Comparison of ENCODE assay signal across 8 cellular contexts in genomic region chr21:25428537-25428936, GRCh38.
DNase-seq lines count a peak whose midpoint lies in the region; ATAC-seq lines count a peak whose summit lies in the region.
"Had no signal": no experiment of that assay in that cellular context is flagged by ENCODE, and none has a peak within 500 bp of the region (broad histone marks: within the 10 kb centered on the region; RNA-seq: fewer than 3 reads in every experiment).

No MANE protein-coding gene starts in this region.

- DNase-seq in foreskin melanocyte: peak; percentile 60
- no peak for DNase-seq in NCI-H510A (lab: John Stamatoyannopoulos, UW)
- DNase-seq in NCI-H345 (lab: John Stamatoyannopoulos, UW): no peak
- no peak for DNase-seq in NCI-H2171 (lab: John Stamatoyannopoulos, UW)
- DNase-seq: NCI-H446 treated with DMSO at 0.1 percent for 48 hours had no signal

- peak; percentile 48 for ATAC-seq in GM18867 (IDR thresholded peaks at IDR 0.05; ENCODE audit: unreplicated experiment)
- peak; percentile 36 for ATAC-seq in GM21528 (IDR thresholded peaks at IDR 0.05; ENCODE audit: low FRiP score, unreplicated experiment)
- peak; percentile 50 for ATAC-seq in HG03460 (IDR thresholded peaks at IDR 0.05; ENCODE audit: unreplicated experiment)
